Comparison of ENCODE assay signal across 8 cellular contexts in the genomic region with DNA sequence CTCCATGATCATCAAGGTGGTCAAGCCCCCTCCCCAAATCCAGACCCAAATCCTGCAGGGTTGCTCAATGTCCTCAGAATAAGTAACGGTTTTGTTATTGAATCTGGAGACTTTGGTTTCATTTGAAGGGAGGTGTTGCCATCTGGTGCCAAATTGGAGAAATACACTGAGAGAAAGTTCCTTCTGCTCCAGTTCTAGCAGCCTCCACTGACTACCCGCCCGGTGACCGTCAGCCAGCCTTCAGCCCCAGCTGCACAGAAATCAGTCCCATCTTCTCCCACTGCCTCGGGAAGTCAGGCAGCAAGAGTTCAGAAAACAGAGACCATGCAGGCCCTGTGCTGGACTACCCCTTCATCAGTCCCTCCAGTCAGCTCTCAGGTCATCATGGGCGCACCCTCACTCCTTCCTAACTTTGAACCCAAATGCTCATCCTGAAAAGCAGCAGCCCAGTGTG. TPM values are rescaled to one million over a fixed set of nuclear protein-coding genes. Genes with fewer than 3 reads are reported as not detected.
DNase-seq lines count a peak whose midpoint lies in the region; ATAC-seq, FAIRE-seq and TF ChIP-seq lines count a peak whose summit lies in the region.

No MANE protein-coding gene starts in this region.

- no peak for ATAC-seq in stimulated activated naive CD8-positive, alpha-beta T cell treated with anti-CD3 and anti-CD28 coated beads, Interleukin-15, Interleukin-2, amounts not matched to agents 100 U/mL and 50 U/mL, for 24 hours

- peak; percentile 12 to 38 for DNase-seq in AML-193 (lab: John Stamatoyannopoulos, UW)
- DNase-seq in GM13976 (ENCODE audit: low spot score) = peak; percentile 77
- peak; percentile 21 for DNase-seq in KG1 (lab: John Stamatoyannopoulos, UW)
- peak; percentile 51 for DNase-seq in RCC 7860 (ENCODE audit: low spot score)
- DNase-seq in brain microvascular endothelial cell = peak; percentile 62
- peak; percentile 54 to 67 (median 58) for DNase-seq in immature natural killer cell
- peak; percentile 27 for DNase-seq in stimulated activated naive CD8-positive, alpha-beta T cell treated with anti-CD3 and anti-CD28 coated beads, Interleukin-15, Interleukin-2, amounts not matched to agents 100 U/mL and 50 U/mL, for 24 hours
- DNase-seq in posterior vena cava (ENCODE audit: low spot score) = no peak

- H3K4me3 ChIP-seq in brain microvascular endothelial cell (ENCODE audit: low read depth, low read length) = no peak overlapping the region

- in situ Hi-C loops in GM13976 (cut with MboI; ENCODE audit: low sequenced_read_pairs, unreplicated experiment) (loop anchor here (5.0 kb wide), 1 partner anchor 229 kb away; no protein-coding TSS in a partner anchor), brain microvascular endothelial cell (cut with HindIII; ENCODE audit: low pct_ligation_motif_present, low sequenced_read_pairs) (loop anchor here (25.0 kb wide), 1 partner anchor 224 kb away; no protein-coding TSS in a partner anchor)

- H3K27me3 ChIP-seq in brain microvascular endothelial cell (replicated peaks) = no peaks in the 10 kb centered on the region

- H3K4me1 Mint-ChIP-seq in immature natural killer cell = peaks cover 6 to 7% of the 10 kb centered on the region in 2 donors

- H3K36me3 Mint-ChIP-seq in immature natural killer cell = no peaks in the 10 kb centered on the region

- FAIRE-seq in RCC 7860 (lab: Jason Lieb, UNC) = no peak

- no peaks in the 10 kb centered on the region for H3K9me3 Mint-ChIP-seq in immature natural killer cell

- intact Hi-C loops in posterior vena cava (cut with DNase I) = loop anchor here (2.0 to 5.0 kb wide), 3 partner anchors 216 to 234 kb away; no protein-coding TSS in a partner anchor

- H3K27ac ChIP-seq in brain microvascular endothelial cell = no peak overlapping the region

- H3K27ac Mint-ChIP-seq in immature natural killer cell = no peak overlapping the region

- no peaks in the 10 kb centered on the region for H3K36me3 ChIP-seq in brain microvascular endothelial cell (replicated peaks)

- no peak overlapping the region for H3K4me3 Mint-ChIP-seq in immature natural killer cell

- TF ChIP-seq CTCF in GM13976 (IDR thresholded peaks at IDR 0.05; ENCODE audit: borderline replicate concordance, control extremely low read depth, extremely low read depth, insufficient read depth, missing control alignments) (peak; percentile 39), brain microvascular endothelial cell (IDR thresholded peaks at IDR 0.05; ENCODE audit: low read depth, low read length, missing control alignments) (peak; percentile 70)

- peaks cover 1 to 4% (median 3%) of the 10 kb centered on the region in 3 donors for H3K27me3 Mint-ChIP-seq in immature natural killer cell (ENCODE audit: low read depth in 3 of 3)

RNA-seq across cellular contexts. Expression of a gene that starts 38.7 kb away (rescaled TPM):
- polyA plus RNA-seq in immature natural killer cell = not detected
- 100 to 1,000 TPM; 137 to 169 TPM for total RNA-seq in posterior vena cava
